9 cellular contexts compared by ENCODE assay signal in the genomic region with DNA sequence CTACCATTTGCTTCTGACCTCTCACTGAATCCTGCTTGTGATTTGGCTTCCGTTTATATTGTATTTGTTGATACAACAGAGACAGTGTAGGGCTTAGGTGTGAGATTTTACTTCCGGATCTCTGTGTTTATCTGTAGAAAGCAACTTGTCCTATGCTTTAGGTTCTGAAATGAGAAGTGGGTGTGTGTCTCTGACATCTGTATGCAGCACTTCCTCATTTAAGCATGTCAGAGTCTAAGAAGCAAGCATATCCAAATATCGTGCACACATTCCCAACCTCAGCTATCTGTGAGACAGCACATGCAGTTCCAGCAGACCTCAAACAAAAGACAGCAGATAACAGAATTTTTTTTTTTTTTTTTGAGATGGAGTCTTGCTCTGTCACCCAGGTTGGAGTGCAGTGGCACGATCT. TPM values are rescaled to one million over a fixed set of nuclear protein-coding genes. Genes with fewer than 3 reads are reported as not detected.
A peak's percentile ranks its signal among the peaks of the same experiment; 100 is the strongest.
DNase-seq lines count a peak whose midpoint lies in the region; ATAC-seq, FAIRE-seq and TF ChIP-seq lines count a peak whose summit lies in the region.
"Had no signal": no experiment of that assay in that cellular context is flagged by ENCODE, and none has a peak within 500 bp of the region (broad histone marks: within the 10 kb centered on the region; RNA-seq: fewer than 3 reads in every experiment).

No MANE protein-coding gene starts in this region.

- no peak for TF ChIP-seq POLR2A in suprapubic skin (IDR thresholded peaks at IDR 0.05)

- H3K27ac ChIP-seq in suprapubic skin, result no peak overlapping the region
- H3K27ac ChIP-seq: neutrophil had no signal

- H3K27me3 ChIP-seq in suprapubic skin (no peaks in the 10 kb centered on the region), MG63 (no peaks in the 10 kb centered on the region)
- H3K27me3 ChIP-seq: neutrophil had no signal

- in situ Hi-C loops in KBM-7 (cut with MboI; ENCODE audit: low pct_unique_long_range_greater_than_20kb, low sequenced_read_pairs), result no loop called here

- TF ChIP-seq CTCF in GM12864 (IDR thresholded peaks at IDR 0.05; ENCODE audit: low read depth, low read length, missing control alignments) (no peak), suprapubic skin (IDR thresholded peaks at IDR 0.05) (no peak)

- whole genome bisulfite sequencing in suprapubic skin, result 35% methylated on average over 4 of the region's 4 CpGs

- no peak for TF ChIP-seq EP300 in suprapubic skin (IDR thresholded peaks at IDR 0.05)

- DNase-seq in GM12864 (ENCODE audit: low read depth) (peak; percentile 61), KBM-7 (peak; percentile 91), suprapubic skin (ENCODE audit: low spot score in 2 of 2) (no peak), MG63 (no peak), NK-92 (lab: John Stamatoyannopoulos, UW; ENCODE audit: unreplicated experiment) (no peak)
- no peak for DNase-seq in stimulated activated CD4-positive, alpha-beta T cell treated with anti-CD3 and anti-CD28 coated beads, Interleukin-12 subunit alpha, Interleukin-12 subunit beta, amount 100 ng/mL, for 4 hours

- peaks cover 81% of the 10 kb centered on the region for H3K4me1 ChIP-seq in suprapubic skin

- peak; percentile 24 for FAIRE-seq in colon (lab: Jason Lieb, UNC)

- H3K4me3 ChIP-seq in GM12864 (ENCODE audit: low read depth, low read length), result no peak overlapping the region
- peak overlapping the region; percentile 5 for H3K4me3 ChIP-seq in suprapubic skin
- no peak overlapping the region for H3K4me3 ChIP-seq in MG63

- H3K9me3 ChIP-seq in suprapubic skin (no peaks in the 10 kb centered on the region), MG63 (no peaks in the 10 kb centered on the region)
- H3K9me3 ChIP-seq: neutrophil had no signal

- peak; percentile 99 for ATAC-seq in GM21526 (IDR thresholded peaks at IDR 0.05; ENCODE audit: low FRiP score, unreplicated experiment)

- H3K36me3 ChIP-seq in suprapubic skin (no peaks in the 10 kb centered on the region), MG63 (no peaks in the 10 kb centered on the region)
- H3K36me3 ChIP-seq: neutrophil had no signal

RNA-seq across cellular contexts. Expression of a gene that starts 16.3 kb away (rescaled TPM):
- total RNA-seq in suprapubic skin, result 100 to 1,000 TPM in 3 of 4 donors, 10 to 100 TPM in 1; 90.0 to 118 (median 109) TPM
- total RNA-seq in MG63 (2014; rRNA removed; shearing (Covaris generic); ENCODE audit: low replicate concordance), result 2.1 and 5.5 TPM in 2 replicates

Comparison
In these comparisons a context has a peak if more than half of its experiments do, and no peak if none do; other contexts are left out.
1. DNase-seq: peak in GM12864 (single experiment) and KBM-7 (single experiment); none in suprapubic skin (0 of 2), MG63 (single experiment), stimulated activated CD4-positive, alpha-beta T cell treated with anti-CD3 and anti-CD28 coated beads, Interleukin-12 subunit alpha, Interleukin-12 subunit beta, amount 100 ng/mL, for 4 hours (single experiment) and NK-92 (single experiment).
2. RNA of a gene that starts 16.3 kb away (total RNA-seq): 90.0 to 118 TPM in suprapubic skin; 2.1 to 5.5 TPM in MG63; every median in the first group is over 10 times any median in the second.